In the genomic region with DNA sequence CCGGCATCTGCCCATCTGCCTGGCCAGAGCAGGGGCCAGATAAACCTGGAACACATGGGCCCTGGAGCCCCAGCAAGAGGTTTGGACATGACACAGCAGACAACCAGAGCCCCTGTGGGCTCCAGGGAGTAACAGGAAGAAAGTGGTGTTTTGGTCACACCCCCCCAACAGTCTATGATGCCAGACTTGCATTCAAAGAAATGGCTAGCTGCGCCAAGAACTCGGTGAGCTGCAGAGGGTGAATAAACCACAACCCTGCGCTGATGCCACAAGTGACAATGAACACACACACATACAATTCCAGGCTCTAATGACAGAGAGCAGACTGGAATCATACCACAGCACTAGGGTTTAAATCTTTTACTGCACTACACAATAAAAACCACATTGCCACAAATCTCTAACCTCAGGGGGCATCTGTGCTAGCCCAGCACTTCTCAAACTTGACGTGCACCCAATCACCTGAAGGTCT, we compare ENCODE assay signal across 13 cellular contexts. TPM values are rescaled to one million over a fixed set of nuclear protein-coding genes. Genes with fewer than 3 reads are reported as not detected.
DNase-seq lines count a peak whose midpoint lies in the region; FAIRE-seq lines count a peak whose summit lies in the region.
"Had no signal": no experiment of that assay in that cellular context is flagged by ENCODE, and none has a peak within 500 bp of the region (broad histone marks: within the 10 kb centered on the region; RNA-seq: fewer than 3 reads in every experiment).

No MANE protein-coding gene starts in this region.

- H3K27ac ChIP-seq in SJCRH30 = no peak overlapping the region
- H3K27ac ChIP-seq: 22Rv1, tibial artery had no signal

- H3K36me3 ChIP-seq in SJCRH30 = no peaks in the 10 kb centered on the region
- H3K36me3 ChIP-seq: tibial artery had no signal

- DNase-seq in NCI-H2107 treated with DMSO at 0.1 percent for 48 hours (lab: John Stamatoyannopoulos, UW; ENCODE audit: unreplicated experiment) = peak; percentile 23
- no peak for DNase-seq in NCI-H2107 (lab: John Stamatoyannopoulos, UW)
- DNase-seq in activated CD4-positive, alpha-beta memory T cell treated with anti-CD3 and anti-CD28 coated beads, Interleukin-2, amount 10 ng/mL, durations not matched to agents 7 days and 5 days = peak; percentile 80
- peak; percentile 19 for DNase-seq in effector CD4-positive, alpha-beta T cell
- peak; percentile 24 to 55 for DNase-seq in stimulated activated CD8-positive, alpha-beta memory T cell treated with anti-CD3 and anti-CD28 coated beads, Interleukin-7, amount 100 ng/mL, for 48 hours (ENCODE audit: extremely low read depth in 1 of 2, low read depth in 1 of 2)
- DNase-seq in frontal cortex (ENCODE audit: low spot score in 2 of 2) = no peak
- DNase-seq in foreskin melanocyte = no peak
- DNase-seq in SJCRH30 = no peak
- DNase-seq: erythroblast, NCI-H1436, RPMI8226, tibial artery had no signal

- H3K4me1 Mint-ChIP-seq in activated CD4-positive, alpha-beta memory T cell treated with anti-CD3 and anti-CD28 coated beads, Interleukin-2, amount 10 ng/mL, durations not matched to agents 7 days and 5 days = peaks cover 54% of the 10 kb centered on the region

- no peaks in the 10 kb centered on the region for H3K4me1 ChIP-seq in SJCRH30
- H3K4me1 ChIP-seq: tibial artery had no signal

- H3K4me3 ChIP-seq in SJCRH30 = no peak overlapping the region
- H3K4me3 ChIP-seq: tibial artery had no signal

- no peaks in the 10 kb centered on the region for H3K9me3 Mint-ChIP-seq in activated CD4-positive, alpha-beta memory T cell treated with anti-CD3 and anti-CD28 coated beads, Interleukin-2, amount 10 ng/mL, durations not matched to agents 7 days and 5 days

- peaks cover 2% of the 10 kb centered on the region for H3K27me3 Mint-ChIP-seq in activated CD4-positive, alpha-beta memory T cell treated with anti-CD3 and anti-CD28 coated beads, Interleukin-2, amount 10 ng/mL, durations not matched to agents 7 days and 5 days

- no peak overlapping the region for H3K4me3 Mint-ChIP-seq in activated CD4-positive, alpha-beta memory T cell treated with anti-CD3 and anti-CD28 coated beads, Interleukin-2, amount 10 ng/mL, durations not matched to agents 7 days and 5 days

- FAIRE-seq in frontal cortex (lab: Jason Lieb, UNC) = no peak

- no peaks in the 10 kb centered on the region for H3K27me3 ChIP-seq in SJCRH30
- H3K27me3 ChIP-seq: tibial artery had no signal

- POLR2A ChIA-PET in activated CD4-positive, alpha-beta memory T cell treated with anti-CD3 and anti-CD28 coated beads, Interleukin-2, amount 10 ng/mL, durations not matched to agents 7 days and 5 days (lab: Charles Lee) = interaction anchor here (0.9 to 1.7 kb wide), 4 partner anchors 13 to 195 kb away, joined by 3 to 5 read pairs (median 4); no protein-coding TSS in a partner anchor

- CTCF ChIA-PET in activated CD4-positive, alpha-beta memory T cell treated with anti-CD3 and anti-CD28 coated beads, Interleukin-2, amount 10 ng/mL, durations not matched to agents 7 days and 5 days (lab: Charles Lee) = interaction anchor here (1.0 to 1.4 kb wide), 3 partner anchors 26 to 155 kb away, joined by 3 to 5 read pairs (median 3); no protein-coding TSS in a partner anchor

- peaks cover 20% of the 10 kb centered on the region for H3K36me3 Mint-ChIP-seq in activated CD4-positive, alpha-beta memory T cell treated with anti-CD3 and anti-CD28 coated beads, Interleukin-2, amount 10 ng/mL, durations not matched to agents 7 days and 5 days (ENCODE audit: low read depth)

- H3K9me3 ChIP-seq in SJCRH30 (replicated peaks) = no peaks in the 10 kb centered on the region
- H3K9me3 ChIP-seq: tibial artery had no signal

- peak overlapping the region; percentile 54 for H3K27ac Mint-ChIP-seq in activated CD4-positive, alpha-beta memory T cell treated with anti-CD3 and anti-CD28 coated beads, Interleukin-2, amount 10 ng/mL, durations not matched to agents 7 days and 5 days

RNA-seq across cellular contexts. Expression of a gene that starts 34.0 kb away (rescaled TPM):
- total RNA-seq in activated CD4-positive, alpha-beta memory T cell treated with anti-CD3 and anti-CD28 coated beads, Interleukin-2, amount 10 ng/mL, durations not matched to agents 7 days and 5 days = 10 to 100 TPM; 17.4 to 18.2 TPM
- 2.9 TPM for total RNA-seq in frontal cortex
- total RNA-seq in SJCRH30 (2014; rRNA removed; shearing (Covaris generic)) = 1.3 and 1.5 TPM in 2 replicates

Comparison
In these comparisons a context has a peak if more than half of its experiments do, and no peak if none do; other contexts are left out.
1. DNase-seq: peak in NCI-H2107 treated with DMSO at 0.1 percent for 48 hours (single experiment), activated CD4-positive, alpha-beta memory T cell treated with anti-CD3 and anti-CD28 coated beads, Interleukin-2, amount 10 ng/mL, durations not matched to agents 7 days and 5 days (single experiment), effector CD4-positive, alpha-beta T cell (single experiment) and stimulated activated CD8-positive, alpha-beta memory T cell treated with anti-CD3 and anti-CD28 coated beads, Interleukin-7, amount 100 ng/mL, for 48 hours (2 of 2); none in NCI-H2107 (single experiment), frontal cortex (0 of 2), foreskin melanocyte (single experiment) and SJCRH30 (0 of 2).